ENCODE assay signal across 14 cellular contexts in the genomic region with DNA sequence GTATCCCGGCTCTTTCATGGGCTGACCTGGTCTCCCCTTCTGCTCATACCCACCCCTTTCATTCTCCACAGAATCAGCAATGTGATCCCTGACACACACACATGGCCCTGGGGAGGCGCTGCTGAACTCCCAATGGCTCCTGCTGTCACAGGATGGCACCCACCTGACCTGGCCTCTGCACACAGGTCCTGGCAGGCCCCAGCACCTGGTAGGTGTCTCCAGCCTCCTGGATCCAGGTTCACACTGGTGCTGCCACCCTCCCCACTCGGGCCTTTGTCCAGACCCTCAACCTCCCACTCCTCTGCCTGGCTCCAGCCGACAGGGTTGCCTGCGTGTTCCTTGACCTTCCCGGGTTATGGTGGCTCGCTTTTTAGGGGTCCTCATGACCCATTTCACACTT. TPM values are rescaled to one million over a fixed set of nuclear protein-coding genes. Genes with fewer than 3 reads are reported as not detected.
"Had no signal": no experiment of that assay in that cellular context is flagged by ENCODE, and none has a peak within 500 bp of the region (broad histone marks: within the 10 kb centered on the region; RNA-seq: fewer than 3 reads in every experiment).

No MANE protein-coding gene starts in this region.

- H3K36me3 Mint-ChIP-seq: naive B cell; stimulated activated memory B cell treated with anti-CD40 and anti-IgM and Interleukin-4, amounts not matched to agents 10 μg/mL and 1 μg/mL and 100 μg/mL, for 72 hours; T-cell had no signal

- H3K4me1 ChIP-seq: uterus had no signal

- H3K4me3 Mint-ChIP-seq: activated T-cell treated with anti-CD3 and anti-CD28 coated beads, Interleukin-2, amount 50 U/mL, for 72 hours; naive B cell; stimulated activated memory B cell treated with anti-CD40 and anti-IgM and Interleukin-4, amounts not matched to agents 10 μg/mL and 1 μg/mL and 100 μg/mL, for 72 hours; T-cell had no signal

- H3K36me3 ChIP-seq: cardiac muscle cell, thyroid gland, uterus had no signal

- H3K9me3 Mint-ChIP-seq: activated T-cell treated with anti-CD3 and anti-CD28 coated beads, Interleukin-2, amount 50 U/mL, for 72 hours; naive B cell; stimulated activated memory B cell treated with anti-CD40 and anti-IgM and Interleukin-4, amounts not matched to agents 10 μg/mL and 1 μg/mL and 100 μg/mL, for 72 hours; T-cell had no signal

- ATAC-seq: left lobe of liver; stimulated activated memory B cell treated with anti-CD40 and anti-IgM and Interleukin-4, amounts not matched to agents 10 μg/mL and 1 μg/mL and 100 μg/mL, for 72 hours; T-cell had no signal

- FAIRE-seq: endometrium had no signal

- DNase-seq: activated CD4-positive, alpha-beta T cell treated with anti-CD3 and anti-CD28 coated beads, Interleukin-2, amount 50 U/mL, for 4 hours; activated CD8-positive, alpha-beta memory T cell treated with anti-CD3 and anti-CD28 coated beads, Interleukin-2, amount 50 U/mL, for 48 hours; activated naive CD4-positive, alpha-beta T cell treated with Interleukin-2 at 50 U/mL for 16 hours; islet precursor cell; naive B cell; T-cell; thyroid gland; uterus had no signal

- H3K4me3 ChIP-seq: cardiac muscle cell, SK-N-MC, thyroid gland, uterus had no signal

- H3K27me3 ChIP-seq: cardiac muscle cell, thyroid gland, uterus had no signal

- H3K27ac Mint-ChIP-seq: stimulated activated memory B cell treated with anti-CD40 and anti-IgM and Interleukin-4, amounts not matched to agents 10 μg/mL and 1 μg/mL and 100 μg/mL, for 72 hours; T-cell had no signal

- H3K9me3 ChIP-seq: thyroid gland, uterus had no signal

- H3K27ac ChIP-seq: cardiac muscle cell, SK-N-MC, thyroid gland, uterus had no signal

RNA-seq across cellular contexts. Expression of a gene that starts 16.0 kb away (rescaled TPM):
- total RNA-seq: activated T-cell treated with anti-CD3 and anti-CD28 coated beads, Interleukin-2, amount 50 U/mL, for 72 hours; cardiac muscle cell; T-cell; thyroid gland had no signal

RNA-seq across cellular contexts. Expression of a gene that starts 20.0 kb away (rescaled TPM):
- total RNA-seq: activated T-cell treated with anti-CD3 and anti-CD28 coated beads, Interleukin-2, amount 50 U/mL, for 72 hours; cardiac muscle cell; left lobe of liver; T-cell; thyroid gland; uterus had no signal

RNA-seq across cellular contexts. Expression of a gene that starts 44.8 kb away (rescaled TPM):
- total RNA-seq: cardiac muscle cell, left lobe of liver, thyroid gland, uterus had no signal
